ENCODE assay signal across 1 cellular context in genomic region chr22:37117092-37117491, GRCh38.
A peak's percentile ranks its signal among the peaks of the same experiment; 100 is the strongest.
TF ChIP-seq lines count a peak whose summit lies in the region.

No MANE protein-coding gene starts in this region.

TF ChIP-seq in WTC11, 78 proteins besides CTCF, POLR2A, EP300 and RAD21 (continued from another document):
- TF ChIP-seq ELF4 (CRISPR knock-in tag; IDR thresholded peaks at IDR 0.05; ENCODE audit: low read depth) (no peak), HMGA2 (CRISPR knock-in tag; IDR thresholded peaks at IDR 0.05) (no peak), MLX (CRISPR knock-in tag; IDR thresholded peaks at IDR 0.05) (no peak), CBFB (CRISPR knock-in tag; IDR thresholded peaks at IDR 0.05; ENCODE audit: low read depth) (no peak), JAZF1 (CRISPR knock-in tag; IDR thresholded peaks at IDR 0.05) (no peak), ZBTB21 (CRISPR knock-in tag; IDR thresholded peaks at IDR 0.05; ENCODE audit: borderline replicate concordance) (no peak), USF1 (CRISPR knock-in tag; IDR thresholded peaks at IDR 0.05) (peak; percentile 64)
TF ChIP-seq in WTC11: peak in this region for 2.
